ENCODE assay signal across 30 cellular contexts in the genomic region with DNA sequence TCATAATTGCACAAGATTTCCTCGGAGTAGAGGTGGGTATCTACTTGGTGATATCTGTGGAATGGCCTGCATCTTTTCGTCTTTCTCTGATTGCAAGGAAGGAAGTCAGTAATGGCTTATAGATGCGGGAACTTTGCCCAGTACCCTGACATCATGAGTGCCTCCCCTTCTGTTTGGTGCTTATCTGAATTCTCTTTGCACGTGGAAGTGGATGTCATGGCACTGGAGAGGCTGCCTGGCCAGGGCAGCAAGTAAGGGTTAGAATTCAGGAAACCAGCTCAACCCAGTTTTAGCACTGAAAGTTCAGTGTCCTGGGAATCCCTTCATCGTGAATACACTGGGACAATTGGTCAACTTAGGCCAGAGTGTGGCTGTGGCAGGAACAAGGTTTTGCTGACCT.
"Had no signal": no experiment of that assay in that cellular context is flagged by ENCODE, and none has a peak within 500 bp of the region (broad histone marks: within the 10 kb centered on the region; RNA-seq: fewer than 3 reads in every experiment).

No MANE protein-coding gene starts in this region.

- H3K27me3 Mint-ChIP-seq: activated CD4-positive, alpha-beta T cell treated with anti-CD3 and anti-CD28 coated beads, Interleukin-2, amount 10 ng/mL, durations not matched to agents 7 days and 5 days; activated naive CD4-positive, alpha-beta T cell treated with anti-CD3 and anti-CD28 coated beads, Interleukin-2, amount 50 U/mL, for 24 hours; activated T-helper 17 cell treated with anti-CD3 and anti-CD28 coated beads, Interleukin-2, amount 50 U/mL, for 72 hours; central memory CD8-positive, alpha-beta T cell had no signal

- H3K27me3 ChIP-seq: breast epithelium, gastroesophageal sphincter had no signal

- H3K9me3 Mint-ChIP-seq: activated CD4-positive, alpha-beta T cell treated with anti-CD3 and anti-CD28 coated beads, Interleukin-2, amount 10 ng/mL, durations not matched to agents 7 days and 5 days; activated CD8-positive, alpha-beta T cell treated with anti-CD3 and anti-CD28 coated beads for 36 hours; activated naive CD4-positive, alpha-beta T cell treated with anti-CD3 and anti-CD28 coated beads, Interleukin-2, amount 50 U/mL, for 24 hours; activated naive CD8-positive, alpha-beta T cell treated with anti-CD3 and anti-CD28 coated beads, Interleukin-2, amount 50 U/mL, for 24 hours; activated T-cell treated with anti-CD3 and anti-CD28 coated beads, Interleukin-2, amount 50 U/mL, for 4 hours; activated T-helper 17 cell treated with anti-CD3 and anti-CD28 coated beads, Interleukin-2, amount 50 U/mL, for 72 hours; central memory CD8-positive, alpha-beta T cell; neural crest cell; stimulated activated naive CD8-positive, alpha-beta T cell treated with anti-CD3 and anti-CD28 coated beads, Interleukin-15, Interleukin-2, amounts not matched to agents 100 ng/mL and 50 ng/mL, for 24 hours had no signal

- H3K36me3 Mint-ChIP-seq: activated naive CD4-positive, alpha-beta T cell treated with anti-CD3 and anti-CD28 coated beads, Interleukin-2, amount 50 U/mL, for 24 hours; immature natural killer cell; naive thymus-derived CD4-positive, alpha-beta T cell had no signal

- H3K4me1 ChIP-seq: breast epithelium had no signal

- H3K4me1 Mint-ChIP-seq: activated CD4-positive, alpha-beta T cell treated with anti-CD3 and anti-CD28 coated beads, Interleukin-2, amount 10 ng/mL, durations not matched to agents 7 days and 5 days; activated naive CD4-positive, alpha-beta T cell treated with anti-CD3 and anti-CD28 coated beads, Interleukin-2, amount 50 U/mL, for 24 hours; activated T-helper 17 cell treated with anti-CD3 and anti-CD28 coated beads, Interleukin-2, amount 50 U/mL, for 72 hours; central memory CD8-positive, alpha-beta T cell; immature natural killer cell; naive thymus-derived CD4-positive, alpha-beta T cell had no signal

- ATAC-seq: activated CD8-positive, alpha-beta T cell treated with anti-CD3 and anti-CD28 coated beads for 36 hours; activated naive CD8-positive, alpha-beta T cell treated with anti-CD3 and anti-CD28 coated beads, Interleukin-2, amount 50 U/mL, for 24 hours; activated T-cell treated with anti-CD3 and anti-CD28 coated beads, Interleukin-2, amount 50 U/mL, for 4 hours; activated T-helper 17 cell treated with anti-CD3 and anti-CD28 coated beads, Interleukin-2, amount 50 U/mL, for 72 hours; gastroesophageal sphincter; naive thymus-derived CD4-positive, alpha-beta T cell; sciatic nerve had no signal

- H3K27ac ChIP-seq: breast epithelium, gastroesophageal sphincter, SK-N-MC, skin epidermis, thoracic aorta had no signal

- H3K9me3 ChIP-seq: breast epithelium, gastroesophageal sphincter, thoracic aorta had no signal

- H3K27ac Mint-ChIP-seq: activated CD4-positive, alpha-beta T cell treated with anti-CD3 and anti-CD28 coated beads, Interleukin-2, amount 10 ng/mL, durations not matched to agents 7 days and 5 days; activated CD8-positive, alpha-beta T cell treated with anti-CD3 and anti-CD28 coated beads for 36 hours; activated naive CD4-positive, alpha-beta T cell treated with anti-CD3 and anti-CD28 coated beads, Interleukin-2, amount 50 U/mL, for 24 hours; activated naive CD8-positive, alpha-beta T cell treated with anti-CD3 and anti-CD28 coated beads, Interleukin-2, amount 50 U/mL, for 24 hours; activated T-helper 17 cell treated with anti-CD3 and anti-CD28 coated beads, Interleukin-2, amount 50 U/mL, for 72 hours; naive thymus-derived CD4-positive, alpha-beta T cell; stimulated activated naive CD8-positive, alpha-beta T cell treated with anti-CD3 and anti-CD28 coated beads, Interleukin-15, Interleukin-2, amounts not matched to agents 100 ng/mL and 50 ng/mL, for 24 hours had no signal

- DNase-seq: activated CD4-positive, alpha-beta T cell treated with anti-CD3 and anti-CD28 coated beads for 1 hour; activated CD4-positive, alpha-beta T cell treated with anti-CD3 and anti-CD28 coated beads, Interleukin-2, amount 10 ng/mL, durations not matched to agents 7 days and 5 days; activated CD8-positive, alpha-beta T cell treated with anti-CD3 and anti-CD28 coated beads for 36 hours; activated naive CD8-positive, alpha-beta T cell treated with anti-CD3 and anti-CD28 coated beads, Interleukin-2, amount 50 U/mL, for 24 hours; activated T-cell treated with anti-CD3 and anti-CD28 coated beads, Interleukin-2, amount 50 U/mL, for 4 hours; amygdala; effector memory CD4-positive, alpha-beta T cell; erythroblast; hypothalamus; immature natural killer cell; kidney; midbrain; naive thymus-derived CD4-positive, alpha-beta T cell; posterior cingulate gyrus; stimulated activated CD4-positive, alpha-beta T cell treated with anti-CD3 and anti-CD28 coated beads, Interleukin-12 subunit alpha, Interleukin-12 subunit beta, amount 100 ng/mL, for 4 hours; stimulated activated CD4-positive, alpha-beta T cell treated with anti-CD3 and anti-CD28 coated beads, Interleukin-4, amount 100 ng/mL, for 1 hour; trophoblast cell had no signal

- H3K36me3 ChIP-seq: breast epithelium, gastroesophageal sphincter, thoracic aorta had no signal

- H3K4me3 Mint-ChIP-seq: activated CD4-positive, alpha-beta T cell treated with anti-CD3 and anti-CD28 coated beads, Interleukin-2, amount 10 ng/mL, durations not matched to agents 7 days and 5 days; activated CD8-positive, alpha-beta T cell treated with anti-CD3 and anti-CD28 coated beads for 36 hours; activated naive CD4-positive, alpha-beta T cell treated with anti-CD3 and anti-CD28 coated beads, Interleukin-2, amount 50 U/mL, for 24 hours; activated naive CD8-positive, alpha-beta T cell treated with anti-CD3 and anti-CD28 coated beads, Interleukin-2, amount 50 U/mL, for 24 hours; activated T-cell treated with anti-CD3 and anti-CD28 coated beads, Interleukin-2, amount 50 U/mL, for 4 hours; activated T-helper 17 cell treated with anti-CD3 and anti-CD28 coated beads, Interleukin-2, amount 50 U/mL, for 72 hours; central memory CD8-positive, alpha-beta T cell; immature natural killer cell; naive thymus-derived CD4-positive, alpha-beta T cell; neural crest cell; stimulated activated naive CD8-positive, alpha-beta T cell treated with anti-CD3 and anti-CD28 coated beads, Interleukin-15, Interleukin-2, amounts not matched to agents 100 ng/mL and 50 ng/mL, for 24 hours had no signal

- FAIRE-seq: colon, kidney, urothelium cell line had no signal

- H3K4me3 ChIP-seq: breast epithelium, gastroesophageal sphincter, SK-N-MC, skin epidermis, thoracic aorta had no signal
